1 cellular context compared by ENCODE assay signal in the genomic region with DNA sequence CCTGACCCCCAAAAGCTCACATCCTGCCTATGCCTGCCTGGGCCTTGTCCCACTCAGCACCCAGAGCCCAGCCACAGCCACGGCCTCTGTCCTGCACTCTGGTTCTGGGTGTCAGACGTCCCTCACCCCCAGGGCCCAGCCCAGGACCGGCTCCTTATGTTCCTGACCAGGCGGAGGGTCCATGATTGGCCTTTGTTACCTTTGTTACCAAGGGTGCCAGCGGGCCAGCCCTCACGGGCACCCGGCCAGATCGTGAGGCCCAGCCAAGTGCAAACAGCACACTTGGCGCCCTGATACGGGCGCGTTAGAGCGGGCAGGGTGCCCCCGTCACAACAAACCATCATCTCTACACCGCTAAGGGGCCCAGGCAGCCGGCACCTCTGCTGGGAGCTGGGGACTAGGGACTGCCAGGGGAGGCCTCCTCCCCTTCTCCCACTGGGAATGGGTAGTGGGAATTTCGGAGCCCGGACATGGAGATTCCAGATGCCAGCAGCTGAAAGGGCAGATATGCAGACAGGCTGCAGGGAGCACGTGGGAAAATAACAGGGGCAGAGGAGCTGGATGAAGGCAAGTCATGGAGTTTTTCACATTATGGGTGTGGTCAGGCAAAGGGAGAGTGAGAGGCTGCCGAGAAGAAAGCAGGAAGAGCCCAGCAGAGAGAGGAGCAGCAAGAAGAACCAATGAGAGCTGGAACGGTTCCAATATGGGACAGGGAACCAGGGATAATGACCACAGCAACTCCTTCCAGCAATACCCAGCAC.
TF ChIP-seq lines count a peak whose summit lies in the region.

No MANE protein-coding gene starts in this region.

TF ChIP-seq in GM23338, 12 proteins besides CTCF, POLR2A, EP300 and RAD21 (continued from another document):
- TF ChIP-seq ZNF462 (CRISPR knock-in tag; IDR thresholded peaks at IDR 0.05), result no peak
- TF ChIP-seq, protein P1, sequence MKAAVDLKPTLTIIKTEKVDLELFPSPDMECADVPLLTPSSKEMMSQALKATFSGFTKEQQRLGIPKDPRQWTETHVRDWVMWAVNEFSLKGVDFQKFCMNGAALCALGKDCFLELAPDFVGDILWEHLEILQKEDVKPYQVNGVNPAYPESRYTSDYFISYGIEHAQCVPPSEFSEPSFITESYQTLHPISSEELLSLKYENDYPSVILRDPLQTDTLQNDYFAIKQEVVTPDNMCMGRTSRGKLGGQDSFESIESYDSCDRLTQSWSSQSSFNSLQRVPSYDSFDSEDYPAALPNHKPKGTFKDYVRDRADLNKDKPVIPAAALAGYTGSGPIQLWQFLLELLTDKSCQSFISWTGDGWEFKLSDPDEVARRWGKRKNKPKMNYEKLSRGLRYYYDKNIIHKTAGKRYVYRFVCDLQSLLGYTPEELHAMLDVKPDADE (IDR thresholded peaks at IDR 0.05), result no peak
- TF ChIP-seq POLR2AphosphoS5 (IDR thresholded peaks at IDR 0.05; ENCODE audit: low read depth), result no peak
- no peak for TF ChIP-seq EZH2phosphoT487 (IDR thresholded peaks at IDR 0.05; ENCODE audit: unreplicated experiment)
- no peak for TF ChIP-seq STAT1 (IDR thresholded peaks at IDR 0.05; ENCODE audit: unreplicated experiment)
- no peak for TF ChIP-seq EZH2 (IDR thresholded peaks at IDR 0.05; ENCODE audit: low read depth, unreplicated experiment)
- TF ChIP-seq, protein P2, sequence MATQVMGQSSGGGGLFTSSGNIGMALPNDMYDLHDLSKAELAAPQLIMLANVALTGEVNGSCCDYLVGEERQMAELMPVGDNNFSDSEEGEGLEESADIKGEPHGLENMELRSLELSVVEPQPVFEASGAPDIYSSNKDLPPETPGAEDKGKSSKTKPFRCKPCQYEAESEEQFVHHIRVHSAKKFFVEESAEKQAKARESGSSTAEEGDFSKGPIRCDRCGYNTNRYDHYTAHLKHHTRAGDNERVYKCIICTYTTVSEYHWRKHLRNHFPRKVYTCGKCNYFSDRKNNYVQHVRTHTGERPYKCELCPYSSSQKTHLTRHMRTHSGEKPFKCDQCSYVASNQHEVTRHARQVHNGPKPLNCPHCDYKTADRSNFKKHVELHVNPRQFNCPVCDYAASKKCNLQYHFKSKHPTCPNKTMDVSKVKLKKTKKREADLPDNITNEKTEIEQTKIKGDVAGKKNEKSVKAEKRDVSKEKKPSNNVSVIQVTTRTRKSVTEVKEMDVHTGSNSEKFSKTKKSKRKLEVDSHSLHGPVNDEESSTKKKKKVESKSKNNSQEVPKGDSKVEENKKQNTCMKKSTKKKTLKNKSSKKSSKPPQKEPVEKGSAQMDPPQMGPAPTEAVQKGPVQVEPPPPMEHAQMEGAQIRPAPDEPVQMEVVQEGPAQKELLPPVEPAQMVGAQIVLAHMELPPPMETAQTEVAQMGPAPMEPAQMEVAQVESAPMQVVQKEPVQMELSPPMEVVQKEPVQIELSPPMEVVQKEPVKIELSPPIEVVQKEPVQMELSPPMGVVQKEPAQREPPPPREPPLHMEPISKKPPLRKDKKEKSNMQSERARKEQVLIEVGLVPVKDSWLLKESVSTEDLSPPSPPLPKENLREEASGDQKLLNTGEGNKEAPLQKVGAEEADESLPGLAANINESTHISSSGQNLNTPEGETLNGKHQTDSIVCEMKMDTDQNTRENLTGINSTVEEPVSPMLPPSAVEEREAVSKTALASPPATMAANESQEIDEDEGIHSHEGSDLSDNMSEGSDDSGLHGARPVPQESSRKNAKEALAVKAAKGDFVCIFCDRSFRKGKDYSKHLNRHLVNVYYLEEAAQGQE (IDR thresholded peaks at IDR 0.05; ENCODE audit: unreplicated experiment), result no peak
- no peak for TF ChIP-seq JUNB (IDR thresholded peaks at IDR 0.05; ENCODE audit: unreplicated experiment)
- TF ChIP-seq ZNF114 (CRISPR knock-in tag; IDR thresholded peaks at IDR 0.05), result no peak
- no peak for TF ChIP-seq CREB1 (CRISPR knock-in tag; IDR thresholded peaks at IDR 0.05; ENCODE audit: low read depth)
- no peak for TF ChIP-seq ZNF331 (CRISPR knock-in tag; IDR thresholded peaks at IDR 0.05; ENCODE audit: low read depth)
